20 cellular contexts compared by ENCODE assay signal in genomic region chr6:84515082-84515481, GRCh38.
A peak's percentile ranks its signal among the peaks of the same experiment; 100 is the strongest.
DNase-seq lines count a peak whose midpoint lies in the region; TF ChIP-seq lines count a peak whose summit lies in the region.
"Had no signal": no experiment of that assay in that cellular context is flagged by ENCODE, and none has a peak within 500 bp of the region (broad histone marks: within the 10 kb centered on the region; RNA-seq: fewer than 3 reads in every experiment).

No MANE protein-coding gene starts in this region.

- no peaks in the 10 kb centered on the region for H4K20me1 ChIP-seq in osteoblast (ENCODE audit: insufficient read depth, low read length)

- H3K27me3 ChIP-seq in osteoblast (ENCODE audit: insufficient read depth, low read length) = no peaks in the 10 kb centered on the region
- H3K27me3 ChIP-seq: Peyer's patch had no signal

- peak overlapping the region; percentile 72 for H3K27ac ChIP-seq in osteoblast (ENCODE audit: low read depth, low read length)
- H3K27ac ChIP-seq: HL-60, Peyer's patch had no signal

- peak overlapping the region; percentile 55 for H3K4me2 ChIP-seq in osteoblast (ENCODE audit: insufficient read depth, low read length)

- TF ChIP-seq CTCF in AG04449 (IDR thresholded peaks at IDR 0.05; ENCODE audit: insufficient read depth, low read length, missing control alignments) = no peak
- no peak for TF ChIP-seq CTCF in choroid plexus epithelial cell (conservative IDR thresholded peaks at IDR 0.05; ENCODE audit: low read depth, low read length)
- TF ChIP-seq CTCF in osteoblast (IDR thresholded peaks at IDR 0.05; ENCODE audit: extremely low read depth, low read depth, low read length) = no peak
- TF ChIP-seq CTCF in GM20000 (IDR thresholded peaks at IDR 0.05; ENCODE audit: extremely low read depth, missing control alignments) = no peak

- H2AFZ ChIP-seq in osteoblast (ENCODE audit: low read length) = no peak overlapping the region

- H3K36me3 ChIP-seq in osteoblast (ENCODE audit: insufficient read depth, low read length) = no peaks in the 10 kb centered on the region
- H3K36me3 ChIP-seq: Peyer's patch had no signal

- DNase-seq in AG04449 (ENCODE audit: low read depth, low spot score) = peak; percentile 24
- DNase-seq in RPMI7951 (ENCODE audit: low read depth) = peak; percentile 69
- peak; percentile 54 for DNase-seq in choroid plexus epithelial cell (ENCODE audit: low read depth)
- DNase-seq in osteoblast (ENCODE audit: insufficient read length, low spot score, missing footprints) = no peak
- no peak for DNase-seq in GM20000 (ENCODE audit: low spot score)
- DNase-seq in HT-29 (ENCODE audit: low spot score) = no peak
- no peak for DNase-seq in MV-4-11 (lab: John Stamatoyannopoulos, UW)
- no peak for DNase-seq in ureter (ENCODE audit: low spot score)
- DNase-seq: CD8-positive, alpha-beta T cell; DMS53; HFFc6; Karpas-422; MM.1S; NCI-H1092 treated with DMSO at 0.1 percent for 48 hours; NCI-H2081 treated with DMSO at 0.1 percent for 48 hours; NCI-H446 treated with DMSO at 0.1 percent for 48 hours; NCI-H69; Peyer's patch; Right ventricle myocardium superior had no signal

- POLR2A ChIA-PET in AG04449 (lab: Yijun Ruan, JAX) = no interaction called here

- H3K4me3 ChIP-seq in AG04449 (ENCODE audit: low read depth, low read length) (no peak overlapping the region), choroid plexus epithelial cell (ENCODE audit: low read depth, low read length) (no peak overlapping the region), osteoblast (ENCODE audit: insufficient read depth, low read length) (no peak overlapping the region)
- H3K4me3 ChIP-seq: Peyer's patch had no signal

- H3K9me3 ChIP-seq in osteoblast (ENCODE audit: low read depth, low read length) = no peaks in the 10 kb centered on the region
- H3K9me3 ChIP-seq: Peyer's patch had no signal

- H3K4me1 ChIP-seq in osteoblast (ENCODE audit: insufficient read depth, low read length) = peaks cover 30% of the 10 kb centered on the region
- H3K4me1 ChIP-seq: Peyer's patch had no signal

- H3K79me2 ChIP-seq in osteoblast (ENCODE audit: insufficient read depth, low read length) = no peaks in the 10 kb centered on the region

- CTCF ChIA-PET in AG04449 (lab: Yijun Ruan, JAX) = interaction anchor here (1.1 to 1.3 kb wide), 3 partner anchors 9 to 260 kb away, joined by 3 to 4 read pairs (median 3); no protein-coding TSS in a partner anchor

Comparison
In these comparisons a context has a peak if more than half of its experiments do, and no peak if none do; other contexts are left out.
1. DNase-seq: peak in AG04449 (single experiment), RPMI7951 (single experiment) and choroid plexus epithelial cell (single experiment); none in osteoblast (single experiment), GM20000 (single experiment), HT-29 (single experiment), MV-4-11 (single experiment) and ureter (single experiment).